1 cellular context compared by ENCODE assay signal in genomic region chr12:66165141-66165540, GRCh38.
A peak's percentile ranks its signal among the peaks of the same experiment; 100 is the strongest.
TF ChIP-seq lines count a peak whose summit lies in the region.

No MANE protein-coding gene starts in this region.

TF ChIP-seq in HEK293, 187 proteins besides CTCF, POLR2A, EP300 and RAD21 (continued from another document):
- TF ChIP-seq ZNF280D (tag by site-specific recombination; IDR thresholded peaks at IDR 0.05) (peak; percentile 26; the same call in 1 of the 2 replicates), SETDB1 (IDR thresholded peaks at IDR 0.05; ENCODE audit: insufficient read length, low read length) (peak; percentile 41)
